2 cellular contexts compared by ENCODE assay signal in the genomic region with DNA sequence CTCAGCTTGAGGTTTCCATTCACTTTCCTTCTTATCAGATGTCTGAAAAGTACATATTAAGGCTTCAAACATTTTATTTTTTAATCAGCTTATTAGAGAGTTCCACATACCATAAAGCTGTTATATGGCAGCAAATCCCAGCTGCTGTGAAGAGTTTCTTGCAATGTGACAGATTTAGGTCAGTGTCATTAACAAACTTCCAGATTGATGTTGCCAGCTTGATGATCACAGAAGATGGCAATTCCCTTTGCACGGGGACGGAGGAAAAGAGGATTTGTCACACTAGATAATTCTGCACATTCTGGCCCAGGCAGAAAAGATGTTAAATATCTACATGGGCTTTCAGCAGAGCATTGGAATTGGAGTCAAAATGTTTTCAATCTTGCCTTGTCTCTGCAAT.
"Had no signal": no experiment of that assay in that cellular context is flagged by ENCODE, and none has a peak within 500 bp of the region (broad histone marks: within the 10 kb centered on the region; RNA-seq: fewer than 3 reads in every experiment).

No MANE protein-coding gene starts in this region.

- DNase-seq: IMR-90, KBM-7 had no signal
